ENCODE assay signal across 21 cellular contexts in genomic region chr11:12925520-12925919, GRCh38.
"Had no signal": no experiment of that assay in that cellular context is flagged by ENCODE, and none has a peak within 500 bp of the region (broad histone marks: within the 10 kb centered on the region; RNA-seq: fewer than 3 reads in every experiment).

No MANE protein-coding gene starts in this region.

- H3K9me3 ChIP-seq: colonic mucosa, esophagus muscularis mucosa, gastrocnemius medialis, heart right ventricle, left lung, lower lobe of right lung, mucosa of descending colon had no signal

- H3K4me3 Mint-ChIP-seq: dendritic cell treated with granulocyte-macrophage colony-stimulating factor and Interleukin-4, amounts not matched to agents 40 ng/mL and 50 ng/mL, for 4 days; mesothelial cell of epicardium had no signal

- FAIRE-seq: endothelial cell of umbilical vein, islet of Langerhans, keratinocyte had no signal

- H3K27me3 ChIP-seq: colonic mucosa, esophagus muscularis mucosa, gastrocnemius medialis, heart right ventricle, left lung had no signal

- H3K36me3 ChIP-seq: colonic mucosa had no signal

- DNase-seq: colonic mucosa; cortex of kidney; effector CD8-positive, alpha-beta T cell; foreskin melanocyte; gastrocnemius medialis; glutamatergic neuron; head of caudate nucleus; heart right ventricle; hippocampal formation; left cardiac atrium; left lung; left ventricle myocardium superior; lower lobe of right lung; mesenchymal stem cell; mucosa of descending colon had no signal

- H3K4me3 ChIP-seq: colonic mucosa, esophagus muscularis mucosa, gastrocnemius medialis, heart right ventricle, left lung, lower lobe of right lung, mucosa of descending colon had no signal

- ATAC-seq: gastrocnemius medialis, heart right ventricle, left cardiac atrium, left lung, left ventricle myocardium superior, lower lobe of right lung, mucosa of descending colon had no signal

- H3K4me1 ChIP-seq: colonic mucosa, esophagus muscularis mucosa, gastrocnemius medialis, heart right ventricle, left lung, lower lobe of right lung had no signal

- H3K27ac ChIP-seq: colonic mucosa, esophagus muscularis mucosa, gastrocnemius medialis, heart right ventricle, left lung, lower lobe of right lung had no signal

- H3K9me3 Mint-ChIP-seq: dendritic cell treated with granulocyte-macrophage colony-stimulating factor and Interleukin-4, amounts not matched to agents 40 ng/mL and 50 ng/mL, for 4 days; mesothelial cell of epicardium had no signal

- H3K27ac Mint-ChIP-seq: dendritic cell treated with granulocyte-macrophage colony-stimulating factor and Interleukin-4, amounts not matched to agents 40 ng/mL and 50 ng/mL, for 4 days had no signal
